8 cellular contexts compared by ENCODE assay signal in genomic region chr11:85682330-85683305, GRCh38. TPM values are rescaled to one million over a fixed set of nuclear protein-coding genes. Genes with fewer than 3 reads are reported as not detected.
A peak's percentile ranks its signal among the peaks of the same experiment; 100 is the strongest.
DNase-seq lines count a peak whose midpoint lies in the region; ATAC-seq and TF ChIP-seq lines count a peak whose summit lies in the region.

No MANE protein-coding gene starts in this region.

- peaks cover 4% of the 10 kb centered on the region for H3K27me3 Mint-ChIP-seq in activated T-helper 1 cell treated with anti-CD3 and anti-CD28 coated beads, Interleukin-12 subunit alpha, Interleukin-12 subunit beta, Interleukin-2, Interleukin-4 antibody, amounts not matched to agents 30 ng/mL and 10 ng/mL and 1 ng/mL, durations not matched to agents 14 hours and 24 hours and 36 hours (ENCODE audit: insufficient read depth)

- peak overlapping the region; percentile 74 to 76 for H3K27ac ChIP-seq in uterus

- H3K4me3 ChIP-seq in GM06990 (replicated peaks; ENCODE audit: low read depth, low read length) (peak overlapping the region; percentile 65), retinal pigment epithelial cell (ENCODE audit: low read length) (peak overlapping the region; percentile 63), uterus (peak overlapping the region; percentile 47 to 55)

- peaks cover 6% of the 10 kb centered on the region in 2 donors for H3K4me1 ChIP-seq in uterus

- H3K27ac Mint-ChIP-seq in activated T-helper 1 cell treated with anti-CD3 and anti-CD28 coated beads, Interleukin-12 subunit alpha, Interleukin-12 subunit beta, Interleukin-2, Interleukin-4 antibody, amounts not matched to agents 30 ng/mL and 10 ng/mL and 1 ng/mL, durations not matched to agents 14 hours and 24 hours and 36 hours: peak overlapping the region; percentile 78

- no peaks in the 10 kb centered on the region for H3K9me3 ChIP-seq in uterus

- no peaks in the 10 kb centered on the region for H3K9me3 Mint-ChIP-seq in activated T-helper 1 cell treated with anti-CD3 and anti-CD28 coated beads, Interleukin-12 subunit alpha, Interleukin-12 subunit beta, Interleukin-2, Interleukin-4 antibody, amounts not matched to agents 30 ng/mL and 10 ng/mL and 1 ng/mL, durations not matched to agents 14 hours and 24 hours and 36 hours

- intact Hi-C loops in activated T-helper 1 cell treated with anti-CD3 and anti-CD28 coated beads, Interleukin-12 subunit alpha, Interleukin-12 subunit beta, Interleukin-2, Interleukin-4 antibody, amounts not matched to agents 30 ng/mL and 10 ng/mL and 1 ng/mL, durations not matched to agents 14 hours and 24 hours and 36 hours (cut with micrococcal nuclease): loop anchor here (1.0 kb wide), 1 partner anchor 17 kb away; the partner anchor contains the start of gene CREBZF
- intact Hi-C loops in uterus (cut with DNase I; ENCODE audit: low total_unique reads): no loop called here

- peak in 1 of 2 donors; percentile 31 for TF ChIP-seq POLR2A in uterus (IDR thresholded peaks at IDR 0.05)

- DNase-seq in GM06990 (ENCODE audit: extremely low read depth, insufficient read length): peak; percentile 32
- peak; percentile 70 to 74 for DNase-seq in NCI-H524 (lab: John Stamatoyannopoulos, UW)
- DNase-seq in activated T-helper 1 cell treated with anti-CD3 and anti-CD28 coated beads, Interleukin-12 subunit alpha, Interleukin-12 subunit beta, Interleukin-2, Interleukin-4 antibody, amounts not matched to agents 30 ng/mL and 10 ng/mL and 1 ng/mL, durations not matched to agents 14 hours and 24 hours and 36 hours (ENCODE audit: low spot score): peak; percentile 35
- peak; percentile 22 for DNase-seq in foreskin melanocyte
- no peak for DNase-seq in retinal pigment epithelial cell (ENCODE audit: low read depth)
- DNase-seq in uterus: peak; percentile 73 to 76
- DNase-seq in NCI-H128 (lab: John Stamatoyannopoulos, UW; ENCODE audit: unreplicated experiment): no peak

- ATAC-seq in HG02571 (IDR thresholded peaks at IDR 0.05; ENCODE audit: unreplicated experiment): peak; percentile 84

- TF ChIP-seq CTCF in GM06990 (IDR thresholded peaks at IDR 0.05; ENCODE audit: insufficient read depth, low read length, poor library complexity, severe bottlenecking) (no peak), retinal pigment epithelial cell (conservative IDR thresholded peaks at IDR 0.05; ENCODE audit: low read depth, low read length) (no peak), uterus (IDR thresholded peaks at IDR 0.05) (no peak)

- H3K36me3 Mint-ChIP-seq in activated T-helper 1 cell treated with anti-CD3 and anti-CD28 coated beads, Interleukin-12 subunit alpha, Interleukin-12 subunit beta, Interleukin-2, Interleukin-4 antibody, amounts not matched to agents 30 ng/mL and 10 ng/mL and 1 ng/mL, durations not matched to agents 14 hours and 24 hours and 36 hours (ENCODE audit: low read depth): peaks cover 5% of the 10 kb centered on the region

- H3K27me3 ChIP-seq in GM06990 (replicated peaks; ENCODE audit: control insufficient read depth, insufficient read depth, low read length) (no peaks in the 10 kb centered on the region), uterus (no peaks in the 10 kb centered on the region)

- no peaks in the 10 kb centered on the region for H3K36me3 ChIP-seq in GM06990 (ENCODE audit: control insufficient read depth, insufficient read depth, low read length)
- H3K36me3 ChIP-seq in uterus: no peaks in the 10 kb centered on the region

- H3K4me3 Mint-ChIP-seq in activated T-helper 1 cell treated with anti-CD3 and anti-CD28 coated beads, Interleukin-12 subunit alpha, Interleukin-12 subunit beta, Interleukin-2, Interleukin-4 antibody, amounts not matched to agents 30 ng/mL and 10 ng/mL and 1 ng/mL, durations not matched to agents 14 hours and 24 hours and 36 hours: peak overlapping the region; percentile 83

- peaks cover 16% of the 10 kb centered on the region for H3K4me1 Mint-ChIP-seq in activated T-helper 1 cell treated with anti-CD3 and anti-CD28 coated beads, Interleukin-12 subunit alpha, Interleukin-12 subunit beta, Interleukin-2, Interleukin-4 antibody, amounts not matched to agents 30 ng/mL and 10 ng/mL and 1 ng/mL, durations not matched to agents 14 hours and 24 hours and 36 hours (ENCODE audit: low read depth)

RNA-seq across cellular contexts. Expression of gene CCDC89, which starts 3.4 kb away (rescaled TPM):
- 0.39 and 0.62 TPM in 2 replicates for total RNA-seq in activated T-helper 1 cell treated with anti-CD3 and anti-CD28 coated beads, Interleukin-12 subunit alpha, Interleukin-12 subunit beta, Interleukin-2, Interleukin-4 antibody, amounts not matched to agents 30 ng/mL and 10 ng/mL and 1 ng/mL, durations not matched to agents 14 hours and 24 hours and 36 hours
- total RNA-seq in uterus: 10 to 100 TPM in 1 of 4 donors, 1 to 10 TPM in 1, under 1 TPM in 1, not detected in 1; 0.77 to 14.0 (median 4.4) TPM

RNA-seq across cellular contexts. Expression of gene CREBZF, which starts 17.7 kb away (rescaled TPM):
- 52.0 and 55.9 TPM in 2 replicates for total RNA-seq in activated T-helper 1 cell treated with anti-CD3 and anti-CD28 coated beads, Interleukin-12 subunit alpha, Interleukin-12 subunit beta, Interleukin-2, Interleukin-4 antibody, amounts not matched to agents 30 ng/mL and 10 ng/mL and 1 ng/mL, durations not matched to agents 14 hours and 24 hours and 36 hours
- 100 to 1,000 TPM in 2 of 4 donors, 10 to 100 TPM in 2; 77.7 to 133 (median 99.9) TPM for total RNA-seq in uterus

RNA-seq across cellular contexts. Expression of gene TMEM126A, which starts 34.9 kb away (rescaled TPM):
- total RNA-seq in activated T-helper 1 cell treated with anti-CD3 and anti-CD28 coated beads, Interleukin-12 subunit alpha, Interleukin-12 subunit beta, Interleukin-2, Interleukin-4 antibody, amounts not matched to agents 30 ng/mL and 10 ng/mL and 1 ng/mL, durations not matched to agents 14 hours and 24 hours and 36 hours: 46.0 and 47.7 TPM in 2 replicates
- 10 to 100 TPM in 3 of 4 donors, 1 to 10 TPM in 1; 7.9 to 16.3 (median 12.5) TPM for total RNA-seq in uterus

RNA-seq across cellular contexts. Expression of gene TMEM126B, which starts 54.2 kb away (rescaled TPM):
- total RNA-seq in activated T-helper 1 cell treated with anti-CD3 and anti-CD28 coated beads, Interleukin-12 subunit alpha, Interleukin-12 subunit beta, Interleukin-2, Interleukin-4 antibody, amounts not matched to agents 30 ng/mL and 10 ng/mL and 1 ng/mL, durations not matched to agents 14 hours and 24 hours and 36 hours: 52.5 and 57.2 TPM in 2 replicates
- 100 to 1,000 TPM in 1 of 4 donors, 10 to 100 TPM in 3; 36.5 to 119 (median 57.9) TPM for total RNA-seq in uterus

RNA-seq across cellular contexts. Expression of gene DLG2, which starts 55.5 kb away (rescaled TPM):
- total RNA-seq in activated T-helper 1 cell treated with anti-CD3 and anti-CD28 coated beads, Interleukin-12 subunit alpha, Interleukin-12 subunit beta, Interleukin-2, Interleukin-4 antibody, amounts not matched to agents 30 ng/mL and 10 ng/mL and 1 ng/mL, durations not matched to agents 14 hours and 24 hours and 36 hours: 1.2 and 2.1 TPM in 2 replicates
- total RNA-seq in uterus: 10 to 100 TPM in 3 of 4 donors, 1 to 10 TPM in 1; 2.9 to 30.2 (median 22.6) TPM

Comparison
In these comparisons a context has a peak if more than half of its experiments do, and no peak if none do; other contexts are left out.
1. DNase-seq: peak in GM06990 (single experiment), NCI-H524 (2 of 2), activated T-helper 1 cell treated with anti-CD3 and anti-CD28 coated beads, Interleukin-12 subunit alpha, Interleukin-12 subunit beta, Interleukin-2, Interleukin-4 antibody, amounts not matched to agents 30 ng/mL and 10 ng/mL and 1 ng/mL, durations not matched to agents 14 hours and 24 hours and 36 hours (single experiment), foreskin melanocyte (single experiment) and uterus (2 of 2); none in retinal pigment epithelial cell (single experiment) and NCI-H128 (single experiment).
2. Peak in every context shown above with its lines, with median percentiles within 50 percentile points of each other: H3K4me3 ChIP-seq.